Comparison of ENCODE assay signal across 18 cellular contexts in the genomic region with DNA sequence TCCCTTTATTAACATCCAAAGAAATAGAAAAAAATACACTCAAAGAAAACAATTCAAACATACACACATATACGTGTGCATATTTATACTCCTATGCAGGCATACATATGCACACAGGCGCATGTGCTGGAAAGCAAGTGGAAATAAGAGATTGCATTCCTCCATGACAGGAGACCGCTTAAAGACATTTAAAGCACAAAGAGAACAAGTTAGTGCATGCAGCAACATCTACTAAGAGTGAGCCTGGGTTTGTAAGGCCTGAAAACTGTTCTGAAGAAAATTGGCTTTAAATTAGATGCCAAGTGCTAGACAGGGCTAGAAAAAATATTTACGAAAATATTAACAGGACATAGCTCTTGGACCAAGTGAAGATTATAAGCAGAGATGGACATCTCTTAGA. TPM values are rescaled to one million over a fixed set of nuclear protein-coding genes. Genes with fewer than 3 reads are reported as not detected.
DNase-seq lines count a peak whose midpoint lies in the region; ATAC-seq, FAIRE-seq and TF ChIP-seq lines count a peak whose summit lies in the region.
"Had no signal": no experiment of that assay in that cellular context is flagged by ENCODE, and none has a peak within 500 bp of the region (broad histone marks: within the 10 kb centered on the region; RNA-seq: fewer than 3 reads in every experiment).

No MANE protein-coding gene starts in this region.

- no peaks in the 10 kb centered on the region for H3K79me2 ChIP-seq in mammary epithelial cell (ENCODE audit: insufficient read depth, low read length)

- intact Hi-C loops in mammary epithelial cell (cut with micrococcal nuclease): loop anchor here (10.0 kb wide), 1 partner anchor 518 kb away; no protein-coding TSS in a partner anchor
- intact Hi-C loops in MCF 10A (cut with micrococcal nuclease): no loop called here

- CTCF ChIA-PET in mammary epithelial cell (lab: Charles Lee; ENCODE audit: low non-redundant PET) (no interaction called here), MCF 10A (lab: Yijun Ruan, JAX) (interaction anchor here (0.7 to 1.1 kb wide), 5 partner anchors 11 to 784 kb away, joined by 3 to 4 read pairs (median 3); no protein-coding TSS in a partner anchor)

- BruUV-seq in mammary epithelial cell (replicated peaks; lab: Mats Ljungman, UMichigan) (no TSS peak), MCF 10A (replicated peaks; lab: Mats Ljungman, UMichigan) (no TSS peak)

- peak overlapping the region; percentile 24 for H3K4me2 ChIP-seq in mammary epithelial cell (ENCODE audit: insufficient read depth, low read depth, low read length)
- H3K4me2 ChIP-seq: BLaER1 had no signal

- WGBS in mammary epithelial cell (ENCODE audit: low coverage, missing lambda C conversion rate): 16% methylated on average over 4 of the region's 4 CpGs

- H3K9ac ChIP-seq in mammary epithelial cell (ENCODE audit: insufficient read depth, low read length): no peak overlapping the region
- H3K9ac ChIP-seq: BLaER1 had no signal

- FAIRE-seq in bronchial epithelial cell (lab: Jason Lieb, UNC) (no peak), urothelium cell line (lab: Jason Lieb, UNC) (peak; percentile 20)
- FAIRE-seq: H54 had no signal

- no peaks in the 10 kb centered on the region for H3K9me3 Mint-ChIP-seq in MCF 10A (ENCODE audit: unreplicated experiment)

- ATAC-seq in foreskin keratinocyte (peak; percentile 76), HG03039 (IDR thresholded peaks at IDR 0.05; ENCODE audit: unreplicated experiment) (no peak)
- ATAC-seq: CD8-positive, alpha-beta T cell had no signal

- no peak overlapping the region for H3K27ac Mint-ChIP-seq in MCF 10A (ENCODE audit: low read depth, unreplicated experiment)
- H3K27ac Mint-ChIP-seq: CD8-positive, alpha-beta T cell had no signal

- in situ Hi-C loops in mammary epithelial cell (cut with MboI; ENCODE audit: low sequenced_read_pairs in 2 of 2): loop anchor here (10.0 to 25.0 kb wide), 3 partner anchors 88 to 510 kb away; no protein-coding TSS in a partner anchor

- no peaks in the 10 kb centered on the region for H4K20me1 ChIP-seq in mammary epithelial cell (ENCODE audit: insufficient read depth, low read length)
- H4K20me1 ChIP-seq: BLaER1 had no signal

- H3K27me3 ChIP-seq in mammary epithelial cell (ENCODE audit: insufficient read depth, low read length) (no peaks in the 10 kb centered on the region), bronchial epithelial cell (ENCODE audit: control insufficient read depth, insufficient read depth, low read length) (no peaks in the 10 kb centered on the region), foreskin keratinocyte (no peaks in the 10 kb centered on the region)
- H3K27me3 ChIP-seq: BLaER1 had no signal

- H3K4me3 ChIP-seq in mammary epithelial cell (replicated peaks in 1 of 3; ENCODE audit: insufficient read depth in 1 of 3, low read depth in 2 of 3, low read length in 3 of 3): no peak overlapping the region
- no peak overlapping the region for H3K4me3 ChIP-seq in bronchial epithelial cell (ENCODE audit: low read depth, low read length)
- H3K4me3 ChIP-seq: BLaER1 had no signal

- POLR2A ChIA-PET in MCF 10A (lab: Yijun Ruan, JAX): no interaction called here

- TF ChIP-seq CTCF in mammary epithelial cell (conservative IDR thresholded peaks at IDR 0.05 in 1 of 2, IDR thresholded peaks at IDR 0.05 in 1 of 2; ENCODE audit: extremely low read depth in 1 of 2, insufficient read depth in 1 of 2, low read depth in 1 of 2, low read length in 2 of 2) (no peak), MCF 10A (IDR thresholded peaks at IDR 0.05; ENCODE audit: unreplicated experiment) (no peak), bronchial epithelial cell (IDR thresholded peaks at IDR 0.05; ENCODE audit: insufficient read depth, low read length, severe bottlenecking) (no peak), foreskin keratinocyte (conservative IDR thresholded peaks at IDR 0.05) (no peak), GM20000 (IDR thresholded peaks at IDR 0.05; ENCODE audit: extremely low read depth, missing control alignments) (no peak)

- H3K27ac ChIP-seq in mammary epithelial cell (ENCODE audit: insufficient read depth, low read depth, low read length) (peak overlapping the region; percentile 10), foreskin keratinocyte (no peak overlapping the region)
- H3K27ac ChIP-seq: BLaER1 had no signal

- no peaks in the 10 kb centered on the region for H3K9me3 ChIP-seq in mammary epithelial cell (replicated peaks; ENCODE audit: insufficient read depth, low read length)
- H3K9me3 ChIP-seq: BLaER1 had no signal

- no peak overlapping the region for H2AFZ ChIP-seq in mammary epithelial cell (ENCODE audit: low read depth, low read length)

- dilution Hi-C loops in mammary epithelial cell (cut with HindIII; ENCODE audit: low sequenced_read_pairs): no loop called here

- H3K36me3 ChIP-seq in mammary epithelial cell (ENCODE audit: insufficient read depth, low read length) (no peaks in the 10 kb centered on the region), bronchial epithelial cell (ENCODE audit: control insufficient read depth, insufficient read depth, low read length) (no peaks in the 10 kb centered on the region)
- H3K36me3 ChIP-seq: BLaER1 had no signal

- no peak overlapping the region for H3K4me3 Mint-ChIP-seq in MCF 10A (ENCODE audit: unreplicated experiment)
- H3K4me3 Mint-ChIP-seq: CD8-positive, alpha-beta T cell had no signal

- peaks cover 14% of the 10 kb centered on the region for H3K27me3 Mint-ChIP-seq in MCF 10A (ENCODE audit: insufficient read depth, unreplicated experiment)

- H3K4me1 ChIP-seq in mammary epithelial cell (ENCODE audit: insufficient read depth, low read length): peaks cover 13% of the 10 kb centered on the region
- peaks cover 7% of the 10 kb centered on the region for H3K4me1 ChIP-seq in foreskin keratinocyte
- H3K4me1 ChIP-seq: BLaER1 had no signal

- no peaks in the 10 kb centered on the region for H3K4me1 Mint-ChIP-seq in MCF 10A (ENCODE audit: insufficient read depth, unreplicated experiment)

- H3K36me3 Mint-ChIP-seq in MCF 10A (ENCODE audit: insufficient read depth, unreplicated experiment): no peaks in the 10 kb centered on the region
- H3K36me3 Mint-ChIP-seq: CD8-positive, alpha-beta T cell had no signal

- peak; percentile 10 for DNase-seq in mammary epithelial cell
- no peak for DNase-seq in MCF 10A (ENCODE audit: unreplicated experiment)
- peak; percentile 67 for DNase-seq in bronchial epithelial cell (ENCODE audit: low read depth)
- DNase-seq in foreskin keratinocyte: peak; percentile 60 to 87
- DNase-seq in urothelium cell line (ENCODE audit: low spot score): no peak
- no peak for DNase-seq in NOMO-1 treated with DMSO at 0.1 percent for 48 hours (lab: John Stamatoyannopoulos, UW; ENCODE audit: unreplicated experiment)
- DNase-seq in GM20000 (ENCODE audit: low spot score): no peak
- DNase-seq: 8988T; Calu3; CD8-positive, alpha-beta T cell; DMS79 treated with DMSO at 0.1 percent for 48 hours; GF-D8; HCEC 1CT had no signal

RNA-seq across cellular contexts. Expression of a gene that starts 40.0 kb away (rescaled TPM):
- total RNA-seq in mammary epithelial cell (not detected), MCF 10A (2022) (not detected in 2 replicates), bronchial epithelial cell (not detected in 2 replicates), foreskin keratinocyte (not detected in 2 replicates)
- polyA plus RNA-seq in mammary epithelial cell (not detected), foreskin keratinocyte (not detected in 2 replicates)
- not detected for polyA minus RNA-seq in mammary epithelial cell
- total RNA-seq: A673; Calu3; CD8-positive, alpha-beta T cell had no signal
- polyA plus RNA-seq: AG04450 had no signal

Comparison
In these comparisons a context has a peak if more than half of its experiments do, and no peak if none do; other contexts are left out.
1. DNase-seq: peak in mammary epithelial cell (single experiment), bronchial epithelial cell (single experiment) and foreskin keratinocyte (2 of 2); none in MCF 10A (single experiment), urothelium cell line (single experiment), NOMO-1 treated with DMSO at 0.1 percent for 48 hours (single experiment) and GM20000 (single experiment).